Comparison of ENCODE assay signal across 8 cellular contexts in the genomic region with DNA sequence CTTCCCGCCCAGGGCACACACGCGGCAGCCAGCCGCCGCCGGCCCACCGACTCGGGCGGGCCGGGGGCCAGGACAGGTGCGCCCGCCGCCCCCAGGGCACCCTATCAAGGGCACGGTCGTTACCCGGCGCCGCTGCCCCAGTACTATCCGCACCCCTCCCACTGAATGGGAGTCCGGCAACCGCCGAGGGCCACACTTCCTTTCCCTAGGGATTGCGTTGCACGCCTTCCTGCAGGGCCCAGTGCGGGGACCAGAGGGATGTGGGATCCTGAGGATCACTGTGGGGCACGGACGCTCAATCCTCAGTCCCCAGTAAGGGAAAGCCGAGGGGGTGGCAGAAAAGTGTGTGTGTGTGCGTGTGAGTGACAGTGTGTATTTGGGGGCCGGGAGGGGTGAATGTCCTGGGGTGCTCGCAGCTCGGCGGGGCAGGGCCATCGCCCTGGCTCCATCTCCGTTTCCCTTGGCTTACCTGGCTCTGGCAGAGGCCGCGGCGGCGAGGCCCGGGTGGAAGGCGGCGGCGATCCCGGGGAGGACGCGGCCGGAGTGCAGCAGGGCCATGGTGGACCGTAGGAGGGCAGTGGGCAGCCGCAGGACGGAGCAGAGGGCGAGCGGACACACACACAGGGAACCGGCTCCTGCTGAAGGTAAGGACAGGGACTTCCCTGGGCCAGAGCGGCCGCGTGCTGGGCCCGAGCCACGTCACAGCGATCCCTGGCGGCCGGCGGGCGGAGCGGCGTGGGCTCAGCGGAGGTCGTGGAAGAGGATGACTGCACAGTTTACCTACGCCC. TPM values are rescaled to one million over a fixed set of nuclear protein-coding genes. Genes with fewer than 3 reads are reported as not detected.
DNase-seq lines count a peak whose midpoint lies in the region; ATAC-seq and TF ChIP-seq lines count a peak whose summit lies in the region.

A gene (minus strand): TSS at position 646 of the 788 bp plus-strand sequence. CDS start 88 bp downstream, at position 558.

- peak; percentile 97 for ATAC-seq in HG02642 (IDR thresholded peaks at IDR 0.05; ENCODE audit: poor library complexity, unreplicated experiment)

- TF ChIP-seq POLR2A in adrenal gland (IDR thresholded peaks at IDR 0.05) (peak in 1 of 2 donors; percentile 65), prostate gland (IDR thresholded peaks at IDR 0.05) (peak; percentile 27)

- DNase-seq in NCI-H1105 treated with DMSO at 0.1 percent for 48 hours (lab: John Stamatoyannopoulos, UW) (peak; percentile 52), T follicular helper cell (ENCODE audit: low read depth) (peak; percentile 58), adrenal gland (peak; percentile 79 to 90 (median 84)), left ventricle myocardium inferior (peak; percentile 81), prostate gland (ENCODE audit: low spot score) (peak; percentile 74)

- H3K4me3 ChIP-seq in adrenal gland (peak within 1 kb of the TSS; percentile 46 to 85 (median 66)), left ventricle myocardium inferior (peak within 1 kb of the TSS; percentile 92), prostate gland (peak within 1 kb of the TSS; percentile 60 to 78), urinary bladder (ENCODE audit: low read depth, low read length) (peak within 1 kb of the TSS; percentile 77)

- 0% methylated on average over 3 to 68 of the region's 68 CpGs for WGBS in adrenal gland, 4 donors
- WGBS in prostate gland = under 1% methylated on average over 65 of the region's 68 CpGs
- under 1% methylated on average over 68 of the region's 68 CpGs for WGBS in urinary bladder

- H3K4me1 ChIP-seq in adrenal gland (replicated peaks in 1 of 2) = peaks cover 7 to 25% of the 10 kb centered on the region in 2 donors
- H3K4me1 ChIP-seq in left ventricle myocardium inferior = peaks cover 57% of the 10 kb centered on the region
- no peaks in the 10 kb centered on the region for H3K4me1 ChIP-seq in prostate gland (replicated peaks)
- H3K4me1 ChIP-seq in urinary bladder (ENCODE audit: insufficient read depth) = peaks cover 2% of the 10 kb centered on the region

- no peaks in the 10 kb centered on the region for H3K9me3 ChIP-seq in adrenal gland (replicated peaks in 1 of 3)
- H3K9me3 ChIP-seq in left ventricle myocardium inferior (replicated peaks) = no peaks in the 10 kb centered on the region
- no peaks in the 10 kb centered on the region for H3K9me3 ChIP-seq in prostate gland

- peak within 1 kb of the TSS in 4 of 5 donors; percentile 49 to 92 (median 71) for H3K27ac ChIP-seq in adrenal gland
- H3K27ac ChIP-seq in left ventricle myocardium inferior (replicated peaks) = peak within 1 kb of the TSS; percentile 93
- peak within 1 kb of the TSS; percentile 78 to 84 for H3K27ac ChIP-seq in prostate gland
- H3K27ac ChIP-seq in urinary bladder (ENCODE audit: low read depth) = peak within 1 kb of the TSS; percentile 44

- TF ChIP-seq CTCF in GM12873 (IDR thresholded peaks at IDR 0.05; ENCODE audit: insufficient read depth, low read depth, low read length, missing control alignments) (peak; percentile 96), adrenal gland (IDR thresholded peaks at IDR 0.05) (peak; percentile 64 to 85 (median 78)), left ventricle myocardium inferior (IDR thresholded peaks at IDR 0.05; ENCODE audit: borderline replicate concordance) (peak; percentile 94), prostate gland (IDR thresholded peaks at IDR 0.05) (peak; percentile 64 to 87 (median 84))

- no peaks in the 10 kb centered on the region for H3K36me3 ChIP-seq in adrenal gland (replicated peaks in 1 of 2)
- H3K36me3 ChIP-seq in left ventricle myocardium inferior = no peaks in the 10 kb centered on the region
- no peaks in the 10 kb centered on the region for H3K36me3 ChIP-seq in prostate gland
- H3K36me3 ChIP-seq in urinary bladder (ENCODE audit: insufficient read depth) = no peaks in the 10 kb centered on the region

- intact Hi-C loops in adrenal gland (cut with DNase I) = loop anchor here in 1 of 2 donors (5.0 kb wide), 1 partner anchor 52 kb away; a partner anchor contains a TSS
- intact Hi-C loops in left ventricle myocardium inferior (cut with micrococcal nuclease) = no loop called here
- intact Hi-C loops in prostate gland (cut with DNase I) = no loop called here

- no peaks in the 10 kb centered on the region for H3K27me3 ChIP-seq in adrenal gland
- H3K27me3 ChIP-seq in left ventricle myocardium inferior (ENCODE audit: low read depth) = no peaks in the 10 kb centered on the region
- no peaks in the 10 kb centered on the region for H3K27me3 ChIP-seq in prostate gland (replicated peaks; ENCODE audit: insufficient read depth)

RNA-seq across cellular contexts. Expression of the gene that starts here (rescaled TPM):
- total RNA-seq in adrenal gland (100 to 1,000 TPM in 6 of 8 donors, 10 to 100 TPM in 2; 59.4 to 167 (median 113) TPM), left ventricle myocardium inferior (569 TPM), prostate gland (100 to 1,000 TPM; 120 to 131 TPM), urinary bladder (26.4 TPM)
- polyA plus RNA-seq in adrenal gland (100 to 1,000 TPM in 1 of 3 donors, 10 to 100 TPM in 2; 47.1 to 181 (median 79.4) TPM), urinary bladder (60.1 TPM)

Comparison
In these comparisons a context has a peak if more than half of its experiments do, and no peak if none do; other contexts are left out.
1. Peak in every context shown above with its lines: DNase-seq, ATAC-seq, H3K4me3 ChIP-seq and H3K27ac ChIP-seq.